Comparison of ENCODE assay signal across 11 cellular contexts in genomic region chr11:101267654-101268053, GRCh38.
"Had no signal": no experiment of that assay in that cellular context is flagged by ENCODE, and none has a peak within 500 bp of the region (broad histone marks: within the 10 kb centered on the region; RNA-seq: fewer than 3 reads in every experiment).

No MANE protein-coding gene starts in this region.

- H3K36me3 ChIP-seq: HAP-1 had no signal

- H3K9me3 ChIP-seq: HAP-1 had no signal

- H2AFZ ChIP-seq: GM23248 had no signal

- H3K9ac ChIP-seq: GM23248 had no signal

- ATAC-seq: GM23338, HCT116 had no signal

- H3K4me3 ChIP-seq: GM23248, GM23338, HAP-1 had no signal

- FAIRE-seq: H1, H54 had no signal

- H3K27ac ChIP-seq: GM23248 had no signal

- H3K4me2 ChIP-seq: GM23338 had no signal

- DNase-seq: GM23248, GOT3, H7, H9, HCEC 1CT, HFFc6 had no signal

- H3K4me1 ChIP-seq: HAP-1 had no signal
